Comparison of ENCODE assay signal across 20 cellular contexts in the genomic region with DNA sequence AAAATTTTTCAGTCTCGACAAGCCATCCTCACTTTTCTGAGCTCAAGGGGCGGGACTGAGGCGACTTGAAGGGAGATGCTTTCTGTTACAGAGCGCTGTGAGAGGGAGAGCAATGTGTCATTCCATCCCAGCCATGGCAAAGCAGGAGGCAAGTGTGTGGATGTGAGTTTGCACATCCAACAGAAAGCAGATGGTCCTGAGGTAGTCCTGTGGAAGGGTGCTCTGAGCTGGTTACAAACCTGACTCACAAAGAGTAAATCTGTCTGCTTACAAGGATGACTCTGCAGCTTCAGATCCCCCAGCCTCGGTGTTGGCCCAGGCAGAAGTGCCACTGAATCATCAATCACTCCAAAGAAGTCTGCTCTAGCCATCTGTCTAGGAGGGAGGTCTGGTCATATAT.
"Had no signal": no experiment of that assay in that cellular context is flagged by ENCODE, and none has a peak within 500 bp of the region (broad histone marks: within the 10 kb centered on the region; RNA-seq: fewer than 3 reads in every experiment).

No MANE protein-coding gene starts in this region.

- H3K36me3 ChIP-seq: right lobe of liver, stomach, transverse colon had no signal

- H3K9me3 ChIP-seq: right lobe of liver, stomach, transverse colon had no signal

- H3K4me1 ChIP-seq: parathyroid adenoma, right lobe of liver, stomach, transverse colon had no signal

- H3K27ac ChIP-seq: parathyroid adenoma, right lobe of liver, skin epidermis, stomach, transverse colon, VCaP had no signal

- H3K27me3 ChIP-seq: right lobe of liver, stomach, transverse colon had no signal

- H3K4me3 ChIP-seq: right lobe of liver, skin epidermis, stomach, transverse colon had no signal

- ATAC-seq: activated CD8-positive, alpha-beta memory T cell treated with anti-CD3 and anti-CD28 coated beads, Interleukin-2, amount 10 ng/mL, durations not matched to agents 7 days and 5 days; activated CD8-positive, alpha-beta T cell treated with anti-CD3 and anti-CD28 coated beads for 36 hours; left ventricle myocardium superior; natural killer cell treated with Interleukin-12 subunit alpha and Interleukin-12 subunit beta and Interleukin-15 and Interleukin-18, amount 100 ng/mL, for 72 hours; right lobe of liver had no signal

- DNase-seq: activated CD4-positive, alpha-beta T cell treated with anti-CD3 and anti-CD28 coated beads, Interleukin-2, amount 10 ng/mL, durations not matched to agents 7 days and 5 days; activated CD4-positive, CD25-positive, alpha-beta regulatory T cell treated with anti-CD3 and anti-CD28 coated beads, Interleukin-2, amount 50 U/mL, for 72 hours; activated CD8-positive, alpha-beta memory T cell treated with anti-CD3 and anti-CD28 coated beads, Interleukin-2, amount 10 ng/mL, durations not matched to agents 7 days and 5 days; activated CD8-positive, alpha-beta T cell treated with anti-CD3 and anti-CD28 coated beads for 36 hours; activated effector memory CD4-positive, alpha-beta T cell treated with anti-CD3 and anti-CD28 coated beads, Interleukin-2, amount 50 U/mL, for 16 hours; activated naive CD4-positive, alpha-beta T cell treated with anti-CD3 and anti-CD28 coated beads, Interleukin-2, amount 10 ng/mL, durations not matched to agents 7 days and 5 days; activated T-cell treated with anti-CD3 and anti-CD28 coated beads for 4 hours; effector CD8-positive, alpha-beta T cell; erythroblast; foreskin fibroblast; kidney glomerular epithelial cell; left ventricle myocardium superior; right lobe of liver; stimulated activated CD4-positive, alpha-beta T cell treated with anti-CD3 and anti-CD28 coated beads, Interleukin-1b, Interleukin-23, amount 100 ng/mL, for 48 hours; stomach; transverse colon had no signal
